21 cellular contexts compared by ENCODE assay signal in the genomic region with DNA sequence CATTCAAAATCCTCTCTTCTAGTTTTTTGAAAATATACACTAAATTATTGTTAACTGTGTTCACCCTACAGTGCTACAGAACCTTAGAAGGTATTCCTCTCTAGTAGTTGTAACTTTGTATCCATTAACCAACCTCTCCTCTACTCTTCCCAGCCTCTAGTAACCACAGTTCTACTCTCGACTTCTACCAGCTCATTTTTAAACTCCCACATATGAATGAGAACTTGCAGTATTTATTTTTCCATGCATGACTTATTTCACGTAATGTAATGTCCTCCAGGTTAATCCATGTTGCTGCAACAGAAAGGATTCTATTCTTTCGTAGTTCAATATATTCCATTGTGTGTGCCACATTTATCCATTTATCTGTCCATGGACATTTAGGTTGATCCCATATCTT.
"Had no signal": no experiment of that assay in that cellular context is flagged by ENCODE, and none has a peak within 500 bp of the region (broad histone marks: within the 10 kb centered on the region; RNA-seq: fewer than 3 reads in every experiment).

No MANE protein-coding gene starts in this region.

- H3K9me3 ChIP-seq: esophagus squamous epithelium, prostate gland, right lobe of liver, upper lobe of right lung, vagina had no signal

- H3K36me3 Mint-ChIP-seq: naive B cell; stimulated activated effector memory CD8-positive, alpha-beta T cell treated with anti-CD3 and anti-CD28 coated beads, Interleukin-12 subunit alpha, Interleukin-12 subunit beta, amount 100 ng/mL, for 72 hours had no signal

- H3K4me3 ChIP-seq: esophagus squamous epithelium, hepatocyte, prostate gland, right lobe of liver, tibial artery, upper lobe of right lung, vagina had no signal

- H3K27ac ChIP-seq: esophagus squamous epithelium, hepatocyte, parathyroid adenoma, prostate gland, right lobe of liver, tibial artery, upper lobe of right lung, vagina had no signal

- H3K36me3 ChIP-seq: esophagus squamous epithelium, prostate gland, right lobe of liver, tibial artery, upper lobe of right lung, vagina had no signal

- H3K9ac ChIP-seq: parathyroid adenoma had no signal

- H3K9me3 Mint-ChIP-seq: nephron; stimulated activated effector memory CD8-positive, alpha-beta T cell treated with anti-CD3 and anti-CD28 coated beads, Interleukin-12 subunit alpha, Interleukin-12 subunit beta, amount 100 ng/mL, for 72 hours; stimulated activated naive CD8-positive, alpha-beta T cell treated with anti-CD3 and anti-CD28 coated beads, Interleukin-15, Interleukin-2, amounts not matched to agents 100 ng/mL and 50 ng/mL, for 24 hours had no signal

- H3K27ac Mint-ChIP-seq: nephron; stimulated activated effector memory CD8-positive, alpha-beta T cell treated with anti-CD3 and anti-CD28 coated beads, Interleukin-12 subunit alpha, Interleukin-12 subunit beta, amount 100 ng/mL, for 72 hours; stimulated activated naive CD8-positive, alpha-beta T cell treated with anti-CD3 and anti-CD28 coated beads, Interleukin-15, Interleukin-2, amounts not matched to agents 100 ng/mL and 50 ng/mL, for 24 hours had no signal

- DNase-seq: dermis blood vessel endothelial cell; esophagus squamous epithelium; foreskin fibroblast; head of caudate nucleus; kidney; mesendoderm; naive B cell; occipital lobe; retina; right lobe of liver; stimulated activated CD4-positive, alpha-beta T cell treated with anti-CD3 and anti-CD28 coated beads, Interleukin-4, amount 100 ng/mL, for 1 hour; stimulated activated CD8-positive, alpha-beta memory T cell treated with anti-CD3 and anti-CD28 coated beads, Interleukin-4, amount 100 ng/mL, for 48 hours; tibial artery; upper lobe of right lung had no signal

- H3K4me3 Mint-ChIP-seq: naive B cell; nephron; stimulated activated effector memory CD8-positive, alpha-beta T cell treated with anti-CD3 and anti-CD28 coated beads, Interleukin-12 subunit alpha, Interleukin-12 subunit beta, amount 100 ng/mL, for 72 hours; stimulated activated naive CD8-positive, alpha-beta T cell treated with anti-CD3 and anti-CD28 coated beads, Interleukin-15, Interleukin-2, amounts not matched to agents 100 ng/mL and 50 ng/mL, for 24 hours had no signal

- ATAC-seq: right lobe of liver; stimulated activated effector memory CD8-positive, alpha-beta T cell treated with anti-CD3 and anti-CD28 coated beads, Interleukin-12 subunit alpha, Interleukin-12 subunit beta, amount 100 ng/mL, for 72 hours; upper lobe of right lung had no signal

- H3K4me1 ChIP-seq: parathyroid adenoma, prostate gland, right lobe of liver, upper lobe of right lung, vagina had no signal

- H3K27me3 ChIP-seq: esophagus squamous epithelium, hepatocyte, right lobe of liver, tibial artery, upper lobe of right lung, vagina had no signal
